ENCODE assay signal across 1 cellular context in genomic region chr4:40056722-40057539, GRCh38.
TF ChIP-seq lines count a peak whose summit lies in the region.

N4BP2 (plus strand) TSS chr4:40056850; CDS start chr4:40097341, 40,491 bp downstream.

TF ChIP-seq in HepG2, 621 proteins besides CTCF, POLR2A, EP300 and RAD21 (continued from another document and continues in another):
- TF ChIP-seq, protein P1, sequence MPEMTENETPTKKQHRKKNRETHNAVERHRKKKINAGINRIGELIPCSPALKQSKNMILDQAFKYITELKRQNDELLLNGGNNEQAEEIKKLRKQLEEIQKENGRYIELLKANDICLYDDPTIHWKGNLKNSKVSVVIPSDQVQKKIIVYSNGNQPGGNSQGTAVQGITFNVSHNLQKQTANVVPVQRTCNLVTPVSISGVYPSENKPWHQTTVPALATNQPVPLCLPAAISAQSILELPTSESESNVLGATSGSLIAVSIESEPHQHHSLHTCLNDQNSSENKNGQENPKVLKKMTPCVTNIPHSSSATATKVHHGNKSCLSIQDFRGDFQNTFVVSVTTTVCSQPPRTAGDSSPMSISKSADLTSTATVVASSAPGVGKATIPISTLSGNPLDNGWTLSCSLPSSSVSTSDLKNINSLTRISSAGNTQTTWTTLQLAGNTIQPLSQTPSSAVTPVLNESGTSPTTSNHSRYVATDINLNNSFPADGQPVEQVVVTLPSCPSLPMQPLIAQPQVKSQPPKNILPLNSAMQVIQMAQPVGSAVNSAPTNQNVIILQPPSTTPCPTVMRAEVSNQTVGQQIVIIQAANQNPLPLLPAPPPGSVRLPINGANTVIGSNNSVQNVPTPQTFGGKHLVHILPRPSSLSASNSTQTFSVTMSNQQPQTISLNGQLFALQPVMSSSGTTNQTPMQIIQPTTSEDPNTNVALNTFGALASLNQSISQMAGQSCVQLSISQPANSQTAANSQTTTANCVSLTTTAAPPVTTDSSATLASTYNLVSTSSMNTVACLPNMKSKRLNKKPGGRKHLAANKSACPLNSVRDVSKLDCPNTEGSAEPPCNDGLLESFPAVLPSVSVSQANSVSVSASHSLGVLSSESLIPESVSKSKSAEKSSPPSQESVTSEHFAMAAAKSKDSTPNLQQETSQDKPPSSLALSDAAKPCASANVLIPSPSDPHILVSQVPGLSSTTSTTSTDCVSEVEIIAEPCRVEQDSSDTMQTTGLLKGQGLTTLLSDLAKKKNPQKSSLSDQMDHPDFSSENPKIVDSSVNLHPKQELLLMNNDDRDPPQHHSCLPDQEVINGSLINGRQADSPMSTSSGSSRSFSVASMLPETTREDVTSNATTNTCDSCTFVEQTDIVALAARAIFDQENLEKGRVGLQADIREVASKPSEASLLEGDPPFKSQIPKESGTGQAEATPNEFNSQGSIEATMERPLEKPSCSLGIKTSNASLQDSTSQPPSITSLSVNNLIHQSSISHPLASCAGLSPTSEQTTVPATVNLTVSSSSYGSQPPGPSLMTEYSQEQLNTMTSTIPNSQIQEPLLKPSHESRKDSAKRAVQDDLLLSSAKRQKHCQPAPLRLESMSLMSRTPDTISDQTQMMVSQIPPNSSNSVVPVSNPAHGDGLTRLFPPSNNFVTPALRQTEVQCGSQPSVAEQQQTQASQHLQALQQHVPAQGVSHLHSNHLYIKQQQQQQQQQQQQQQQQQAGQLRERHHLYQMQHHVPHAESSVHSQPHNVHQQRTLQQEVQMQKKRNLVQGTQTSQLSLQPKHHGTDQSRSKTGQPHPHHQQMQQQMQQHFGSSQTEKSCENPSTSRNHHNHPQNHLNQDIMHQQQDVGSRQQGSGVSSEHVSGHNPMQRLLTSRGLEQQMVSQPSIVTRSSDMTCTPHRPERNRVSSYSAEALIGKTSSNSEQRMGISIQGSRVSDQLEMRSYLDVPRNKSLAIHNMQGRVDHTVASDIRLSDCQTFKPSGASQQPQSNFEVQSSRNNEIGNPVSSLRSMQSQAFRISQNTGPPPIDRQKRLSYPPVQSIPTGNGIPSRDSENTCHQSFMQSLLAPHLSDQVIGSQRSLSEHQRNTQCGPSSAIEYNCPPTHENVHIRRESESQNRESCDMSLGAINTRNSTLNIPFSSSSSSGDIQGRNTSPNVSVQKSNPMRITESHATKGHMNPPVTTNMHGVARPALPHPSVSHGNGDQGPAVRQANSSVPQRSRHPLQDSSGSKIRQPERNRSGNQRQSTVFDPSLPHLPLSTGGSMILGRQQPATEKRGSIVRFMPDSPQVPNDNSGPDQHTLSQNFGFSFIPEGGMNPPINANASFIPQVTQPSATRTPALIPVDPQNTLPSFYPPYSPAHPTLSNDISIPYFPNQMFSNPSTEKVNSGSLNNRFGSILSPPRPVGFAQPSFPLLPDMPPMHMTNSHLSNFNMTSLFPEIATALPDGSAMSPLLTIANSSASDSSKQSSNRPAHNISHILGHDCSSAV (CRISPR knock-in tag; IDR thresholded peaks at IDR 0.05; ENCODE audit: borderline replicate concordance): no peak
- TF ChIP-seq, protein P2, sequence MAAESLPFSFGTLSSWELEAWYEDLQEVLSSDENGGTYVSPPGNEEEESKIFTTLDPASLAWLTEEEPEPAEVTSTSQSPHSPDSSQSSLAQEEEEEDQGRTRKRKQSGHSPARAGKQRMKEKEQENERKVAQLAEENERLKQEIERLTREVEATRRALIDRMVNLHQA (CRISPR knock-in tag; IDR thresholded peaks at IDR 0.05): no peak
- TF ChIP-seq ZNF326 (CRISPR knock-in tag; IDR thresholded peaks at IDR 0.05; ENCODE audit: borderline replicate concordance) (no peak), ZNF772 (CRISPR knock-in tag; IDR thresholded peaks at IDR 0.05) (peak; percentile 45; the same call in 1 of the 2 replicates), ZBTB43 (CRISPR knock-in tag; conservative IDR thresholded peaks at IDR 0.05) (peak; percentile 66; the same call in 1 of the 2 replicates), FOXO4 (CRISPR knock-in tag; conservative IDR thresholded peaks at IDR 0.05) (no peak), HNF4G (IDR thresholded peaks at IDR 0.05; ENCODE audit: borderline replicate concordance, low read depth, low read length) (no peak), HNF4G (CRISPR knock-in tag; IDR thresholded peaks at IDR 0.05; ENCODE audit: borderline replicate concordance, low read depth) (peak; percentile 64; the same call in 1 of the 2 replicates), MAFG (CRISPR knock-in tag; IDR thresholded peaks at IDR 0.05) (0 out of 2 replicates have a peak, but pooled peaks have one; percentile 34), SP1 (IDR thresholded peaks at IDR 0.05) (no peak), SP1 (CRISPR knock-in tag; IDR thresholded peaks at IDR 0.05) (no peak; the same call in 1 of the 2 replicates), NCOA2 (CRISPR knock-in tag; IDR thresholded peaks at IDR 0.05) (peak; percentile 6; the same call in 1 of the 2 replicates), SALL1 (CRISPR knock-in tag; IDR thresholded peaks at IDR 0.05) (peak; percentile 92), MYNN (CRISPR knock-in tag; IDR thresholded peaks at IDR 0.05; ENCODE audit: low read depth) (no peak), ZNF451 (CRISPR knock-in tag; IDR thresholded peaks at IDR 0.05) (no peak), YY1 (IDR thresholded peaks at IDR 0.05; ENCODE audit: insufficient read depth, insufficient replicate concordance, low read depth, low read length) (peak; percentile 91), FOXJ3 (CRISPR knock-in tag; IDR thresholded peaks at IDR 0.05; ENCODE audit: borderline replicate concordance) (no peak), ZFP41 (CRISPR knock-in tag; IDR thresholded peaks at IDR 0.05; ENCODE audit: borderline replicate concordance) (0 out of 2 replicates have a peak, but pooled peaks have one; percentile 69), ZBTB1 (CRISPR knock-in tag; IDR thresholded peaks at IDR 0.05; ENCODE audit: borderline replicate concordance) (no peak), ZNF317 (CRISPR knock-in tag; IDR thresholded peaks at IDR 0.05) (no peak), ARNTL (CRISPR knock-in tag; IDR thresholded peaks at IDR 0.05) (no peak; the same call in 1 of the 2 replicates), SAP130 (CRISPR knock-in tag; IDR thresholded peaks at IDR 0.05; ENCODE audit: low read depth) (peak; percentile 51), MIXL1 (CRISPR knock-in tag; IDR thresholded peaks at IDR 0.05) (no peak), ZNF256 (CRISPR knock-in tag; conservative IDR thresholded peaks at IDR 0.05) (no peak), CSRNP1 (CRISPR knock-in tag; IDR thresholded peaks at IDR 0.05) (peak; percentile 84), ZFP62 (CRISPR knock-in tag; IDR thresholded peaks at IDR 0.05) (no peak), MXI1 (IDR thresholded peaks at IDR 0.05; ENCODE audit: borderline replicate concordance, low read depth, low read length) (peak; percentile 46; the same call in 1 of the 3 replicates), DNMT1 (CRISPR knock-in tag; IDR thresholded peaks at IDR 0.05) (peak; percentile 95), FOXK2 (IDR thresholded peaks at IDR 0.05) (no peak), ZNF235 (CRISPR knock-in tag; IDR thresholded peaks at IDR 0.05; ENCODE audit: borderline replicate concordance) (0 out of 2 replicates have a peak, but pooled peaks have one; percentile 23)
- TF ChIP-seq, protein P3, sequence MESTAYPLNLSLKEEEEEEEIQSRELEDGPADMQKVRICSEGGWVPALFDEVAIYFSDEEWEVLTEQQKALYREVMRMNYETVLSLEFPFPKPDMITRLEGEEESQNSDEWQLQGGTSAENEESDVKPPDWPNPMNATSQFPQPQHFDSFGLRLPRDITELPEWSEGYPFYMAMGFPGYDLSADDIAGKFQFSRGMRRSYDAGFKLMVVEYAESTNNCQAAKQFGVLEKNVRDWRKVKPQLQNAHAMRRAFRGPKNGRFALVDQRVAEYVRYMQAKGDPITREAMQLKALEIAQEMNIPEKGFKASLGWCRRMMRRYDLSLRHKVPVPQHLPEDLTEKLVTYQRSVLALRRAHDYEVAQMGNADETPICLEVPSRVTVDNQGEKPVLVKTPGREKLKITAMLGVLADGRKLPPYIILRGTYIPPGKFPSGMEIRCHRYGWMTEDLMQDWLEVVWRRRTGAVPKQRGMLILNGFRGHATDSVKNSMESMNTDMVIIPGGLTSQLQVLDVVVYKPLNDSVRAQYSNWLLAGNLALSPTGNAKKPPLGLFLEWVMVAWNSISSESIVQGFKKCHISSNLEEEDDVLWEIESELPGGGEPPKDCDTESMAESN (CRISPR knock-in tag; conservative IDR thresholded peaks at IDR 0.05): peak; percentile 91
- TF ChIP-seq, protein P4, sequence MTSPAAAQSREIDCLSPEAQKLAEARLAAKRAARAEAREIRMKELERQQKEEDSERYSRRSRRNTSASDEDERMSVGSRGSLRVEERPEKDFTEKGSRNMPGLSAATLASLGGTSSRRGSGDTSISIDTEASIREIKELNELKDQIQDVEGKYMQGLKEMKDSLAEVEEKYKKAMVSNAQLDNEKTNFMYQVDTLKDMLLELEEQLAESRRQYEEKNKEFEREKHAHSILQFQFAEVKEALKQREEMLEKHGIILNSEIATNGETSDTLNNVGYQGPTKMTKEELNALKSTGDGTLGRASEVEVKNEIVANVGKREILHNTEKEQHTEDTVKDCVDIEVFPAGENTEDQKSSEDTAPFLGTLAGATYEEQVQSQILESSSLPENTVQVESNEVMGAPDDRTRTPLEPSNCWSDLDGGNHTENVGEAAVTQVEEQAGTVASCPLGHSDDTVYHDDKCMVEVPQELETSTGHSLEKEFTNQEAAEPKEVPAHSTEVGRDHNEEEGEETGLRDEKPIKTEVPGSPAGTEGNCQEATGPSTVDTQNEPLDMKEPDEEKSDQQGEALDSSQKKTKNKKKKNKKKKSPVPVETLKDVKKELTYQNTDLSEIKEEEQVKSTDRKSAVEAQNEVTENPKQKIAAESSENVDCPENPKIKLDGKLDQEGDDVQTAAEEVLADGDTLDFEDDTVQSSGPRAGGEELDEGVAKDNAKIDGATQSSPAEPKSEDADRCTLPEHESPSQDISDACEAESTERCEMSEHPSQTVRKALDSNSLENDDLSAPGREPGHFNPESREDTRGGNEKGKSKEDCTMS (CRISPR knock-in tag; conservative IDR thresholded peaks at IDR 0.05): no peak
